ENCODE assay signal across 1 cellular context in genomic region chr18:48488388-48488850, GRCh38.
A peak's percentile ranks its signal among the peaks of the same experiment; 100 is the strongest.
TF ChIP-seq lines count a peak whose summit lies in the region.

No MANE protein-coding gene starts in this region.

TF ChIP-seq in K562, 482 proteins besides CTCF, POLR2A, EP300 and RAD21 (continued from another document):
- TF ChIP-seq RCOR1 (IDR thresholded peaks at IDR 0.05; ENCODE audit: borderline replicate concordance in 1 of 2, low read depth in 2 of 2, low read length in 2 of 2) (0 out of 4 replicates have a peak, but pooled peaks of 1 of the 2 experiments have one; percentile 35), HMG20A (CRISPR knock-in tag; conservative IDR thresholded peaks at IDR 0.05) (no peak), CHD4 (IDR thresholded peaks at IDR 0.05; ENCODE audit: insufficient read depth, insufficient replicate concordance, low read depth, low read length, poor library complexity, severe bottlenecking) (no peak)
